8 cellular contexts compared by ENCODE assay signal in genomic region chr6:73516712-73517489, GRCh38. TPM values are rescaled to one million over a fixed set of nuclear protein-coding genes. Genes with fewer than 3 reads are reported as not detected.
DNase-seq lines count a peak whose midpoint lies in the region; ATAC-seq, FAIRE-seq and TF ChIP-seq lines count a peak whose summit lies in the region.

No MANE protein-coding gene starts in this region.

- H3K4me3 ChIP-seq in AG04449 (ENCODE audit: low read depth, low read length) (peak overlapping the region; percentile 52), HEK293 (ENCODE audit: low read depth, low read length) (no peak overlapping the region), HepG2 (replicated peaks in 1 of 3; ENCODE audit: insufficient read depth in 1 of 3, low read depth in 2 of 3, low read length in 3 of 3) (peak overlapping the region in 2 of 3 experiments; percentile 6 to 35; a peak in 1 of 6 replicates)

- peak; percentile 65 to 86; a peak in 3 of 4 replicates for TF ChIP-seq POLR2A in HepG2 (IDR thresholded peaks at IDR 0.05; ENCODE audit: insufficient read depth in 1 of 2, low read depth in 2 of 2, low read length in 2 of 2)

- peak overlapping the region; percentile 98 for H3K4me3 Mint-ChIP-seq in activated naive CD8-positive, alpha-beta T cell treated with anti-CD3 and anti-CD28 coated beads for 36 hours

- TF ChIP-seq CTCF in AG04449 (IDR thresholded peaks at IDR 0.05; ENCODE audit: insufficient read depth, low read length, missing control alignments) (no peak), HEK293 (tag by site-specific recombination; IDR thresholded peaks at IDR 0.05) (no peak), HepG2 (CRISPR knock-in tag; IDR thresholded peaks at IDR 0.05) (no peak), GM10248 (IDR thresholded peaks at IDR 0.05; ENCODE audit: control extremely low read depth, extremely low read depth, low read depth, missing control alignments) (no peak)

- TF ChIP-seq RAD21 in HepG2 (CRISPR knock-in tag; IDR thresholded peaks at IDR 0.05), result 0 out of 2 replicates have a peak, but pooled peaks have one; percentile 9

- no peak overlapping the region for H3K27ac ChIP-seq in HEK293 (ENCODE audit: extremely low read depth, low read depth, low read length)
- H3K27ac ChIP-seq in HepG2 (ENCODE audit: extremely low read length, insufficient read depth, low read length), result peak overlapping the region; percentile 49

- H3K9me3 ChIP-seq in HEK293 (ENCODE audit: control insufficient read depth, insufficient read depth, low read depth, low read length) (no peaks in the 10 kb centered on the region), HepG2 (ENCODE audit: low read length) (no peaks in the 10 kb centered on the region)

- H3K4me1 Mint-ChIP-seq in activated naive CD8-positive, alpha-beta T cell treated with anti-CD3 and anti-CD28 coated beads for 36 hours, result peaks cover 50% of the 10 kb centered on the region

- H4K20me1 ChIP-seq in HepG2 (ENCODE audit: insufficient read depth, low read length), result peaks cover 55% of the 10 kb centered on the region

- peak overlapping the region; percentile 98 for H3K27ac Mint-ChIP-seq in activated naive CD8-positive, alpha-beta T cell treated with anti-CD3 and anti-CD28 coated beads for 36 hours

- DNase-seq in AG04449 (ENCODE audit: low read depth, low spot score), result no peak
- DNase-seq in activated naive CD8-positive, alpha-beta T cell treated with anti-CD3 and anti-CD28 coated beads for 36 hours, result no peak
- DNase-seq in HepG2 (ENCODE audit: low spot score), result no peak
- DNase-seq in sciatic nerve (ENCODE audit: low spot score), result no peak
- no peak for DNase-seq in GM10248 (ENCODE audit: extremely low spot score)

- H3K9me3 Mint-ChIP-seq in activated naive CD8-positive, alpha-beta T cell treated with anti-CD3 and anti-CD28 coated beads for 36 hours, result peaks cover 9% of the 10 kb centered on the region

- ATAC-seq in HepG2 (no peak), GM19023 (IDR thresholded peaks at IDR 0.05; ENCODE audit: unreplicated experiment) (no peak), sciatic nerve (no peak), HG03045 (IDR thresholded peaks at IDR 0.05; ENCODE audit: unreplicated experiment) (no peak)

- no TSS peak for BruUV-seq in HepG2 (replicated peaks; lab: Mats Ljungman, UMichigan)

- intact Hi-C loops in HepG2 (cut with micrococcal nuclease; ENCODE audit: unreplicated experiment), result no loop called here
- intact Hi-C loops in sciatic nerve (cut with DNase I), result loop anchor here (5.0 kb wide), 1 partner anchor 95 kb away; no protein-coding TSS in a partner anchor

- no peak for FAIRE-seq in HepG2 (lab: Jason Lieb, UNC)

- no peaks in the 10 kb centered on the region; a peak in 1 of 5 replicates for H3K27me3 ChIP-seq in HepG2 (ENCODE audit: control insufficient read depth in 1 of 2, insufficient read depth in 2 of 2, low read length in 2 of 2)

- WGBS in HepG2 (ENCODE audit: low lambda C conversion rate), result 85% methylated on average over 4 of the region's 4 CpGs

- POLR2A ChIA-PET in AG04449 (lab: Yijun Ruan, JAX), result interaction anchor here (5.6 kb wide), 1 partner anchor 64 kb away, joined by 97 read pairs; no protein-coding TSS in a partner anchor
- POLR2A ChIA-PET in HEK293 (lab: Yijun Ruan, JAX), result interaction anchor here (0.6 to 1.8 kb wide), 5 partner anchors 32 to 294 kb away, joined by 4 to 7 read pairs (median 5); partner anchors contain the start of gene SLC17A5
- POLR2A ChIA-PET in HepG2 (lab: Yijun Ruan, JAX), result interaction anchor here (1.0 to 4.3 kb wide), 5 partner anchors 63 to 137 kb away, joined by 5 to 19 read pairs (median 11); partner anchors contain the start of gene SLC17A5
- POLR2A ChIA-PET in GM10248 (lab: Yijun Ruan, JAX), result interaction anchor here (0.6 to 1.0 kb wide), 2 partner anchors 70 to 84 kb away, joined by 3 to 6 read pairs; no protein-coding TSS in a partner anchor

- H3K4me2 ChIP-seq in HepG2 (ENCODE audit: low read depth, low read length), result peak overlapping the region; percentile 53; the same call in 1 of the 2 replicates

- peaks cover 14 to 64% of the 10 kb centered on the region in 2 experiments; a peak in 2 of 3 replicates for H3K36me3 ChIP-seq in HEK293 (ENCODE audit: control insufficient read depth in 2 of 2, insufficient read depth in 1 of 2, low read length in 2 of 2)
- peaks cover 7 to 33% of the 10 kb centered on the region in 2 experiments for H3K36me3 ChIP-seq in HepG2 (replicated peaks in 1 of 2; ENCODE audit: control insufficient read depth in 1 of 2, insufficient read depth in 2 of 2, low read length in 2 of 2)

- H3K4me1 ChIP-seq in HEK293 (ENCODE audit: control insufficient read depth, insufficient read depth, low read length), result no peaks in the 10 kb centered on the region
- peaks cover 26% of the 10 kb centered on the region for H3K4me1 ChIP-seq in HepG2 (ENCODE audit: insufficient read depth, low read length)

- no peak overlapping the region; the same call in 1 of the 2 replicates for H3K9ac ChIP-seq in HepG2 (ENCODE audit: insufficient read depth, low read depth, low read length)

- H3K79me2 ChIP-seq in HepG2 (ENCODE audit: insufficient read depth, low read length), result peaks cover 26% of the 10 kb centered on the region

- H3K27me3 Mint-ChIP-seq in activated naive CD8-positive, alpha-beta T cell treated with anti-CD3 and anti-CD28 coated beads for 36 hours, result peaks cover 61% of the 10 kb centered on the region

- H2AFZ ChIP-seq in HepG2 (ENCODE audit: low read length), result no peak overlapping the region

- in situ Hi-C loops in HepG2 (cut with HindIII; ENCODE audit: extremely low pct_ligation_motif_present, low pct_unique_long_range_greater_than_20kb), result no loop called here

- H3K36me3 Mint-ChIP-seq in activated naive CD8-positive, alpha-beta T cell treated with anti-CD3 and anti-CD28 coated beads for 36 hours, result peaks cover 71% of the 10 kb centered on the region

- CTCF ChIA-PET in AG04449 (lab: Yijun Ruan, JAX), result interaction anchor here (1.1 to 6.4 kb wide), 2 partner anchors 90 to 94 kb away, joined by 3 to 50 read pairs; no protein-coding TSS in a partner anchor
- CTCF ChIA-PET in HEK293 (lab: Yijun Ruan, JAX), result interaction anchor here (0.5 to 6.9 kb wide), 5 partner anchors 67 to 157 kb away, joined by 3 to 98 read pairs (median 5); no protein-coding TSS in a partner anchor
- CTCF ChIA-PET in HepG2 (lab: Yijun Ruan, JAX; ENCODE audit: low intra/inter-chr PET ratio, low total read pairs), result interaction anchor here (2.2 kb wide), 1 partner anchor 93 kb away, joined by 13 read pairs; no protein-coding TSS in a partner anchor
- CTCF ChIA-PET in GM10248 (lab: Yijun Ruan, JAX), result interaction anchor here (0.7 to 1.5 kb wide), 3 partner anchors 63 to 137 kb away, joined by 3 to 16 read pairs (median 3); partner anchors contain the start of gene SLC17A5

- TF ChIP-seq EP300 in HepG2 (IDR thresholded peaks at IDR 0.05; ENCODE audit: low read depth in 2 of 2, low read length in 2 of 2) (no peak), HepG2 (CRISPR knock-in tag; IDR thresholded peaks at IDR 0.05; ENCODE audit: borderline replicate concordance) (no peak)

RNA-seq across cellular contexts. Expression of gene EEF1A1, which starts 3.9 kb away (rescaled TPM):
- over 10,000 TPM in 1 of 2 experiments, 1,000 to 10,000 TPM in 1; 9,928 to 10,412 TPM for total RNA-seq in activated naive CD8-positive, alpha-beta T cell treated with anti-CD3 and anti-CD28 coated beads for 36 hours
- total RNA-seq in HepG2 (2016; rRNA removed; fragmentation: Illumina TruSeq; extraction: Trizol) (13,726 and 19,145 TPM in 2 replicates), sciatic nerve (6,940 TPM)
- 8,339 and 10,487 TPM in 2 replicates for total RNA-seq in HepG2 (2016; cell fraction: cytosol; rRNA removed; fragmentation: Illumina TruSeq; extraction: Trizol; ENCODE audit: low read depth)
- 13,733 and 18,946 TPM in 2 replicates for total RNA-seq in HepG2 (2016; cell fraction: insoluble cytoplasmic fraction; rRNA removed; fragmentation: Illumina TruSeq; extraction: Trizol)
- total RNA-seq in HepG2 (2016; cell fraction: membrane; rRNA removed; fragmentation: Illumina TruSeq; extraction: Trizol), result 28,006 and 33,792 TPM in 2 replicates
- total RNA-seq in HepG2 (2016; cell fraction: nucleus; rRNA removed; fragmentation: Illumina TruSeq; extraction: Trizol), result 5,621 and 5,952 TPM in 2 replicates
- 14,480 and 17,172 TPM in 2 replicates for polyA plus RNA-seq in HepG2 (2011; rRNA removed)
- polyA plus RNA-seq in HepG2 (2011; cell fraction: cytosol; rRNA removed), result 15,977 and 19,367 TPM in 2 replicates
- 3,845 and 5,107 TPM in 2 replicates for polyA plus RNA-seq in HepG2 (2011; cell fraction: nucleus; rRNA removed)
- polyA plus RNA-seq in HepG2 (2012), result 17,181 and 19,057 TPM in 2 replicates
- 12,881 and 14,827 TPM in 2 replicates for polyA plus RNA-seq in HepG2 (2016; cell fraction: cytosol; fragmentation: Illumina TruSeq; extraction: Trizol; ENCODE audit: low read depth)
- 16,271 and 16,577 TPM in 2 replicates for polyA plus RNA-seq in HepG2 (2016; cell fraction: insoluble cytoplasmic fraction; fragmentation: Illumina TruSeq; extraction: Trizol; ENCODE audit: low read depth)
- 23,858 and 27,229 TPM in 2 replicates for polyA plus RNA-seq in HepG2 (2016; cell fraction: membrane; fragmentation: Illumina TruSeq; extraction: Trizol; ENCODE audit: low read depth)
- polyA plus RNA-seq in HepG2 (2016; cell fraction: nucleus; fragmentation: Illumina TruSeq; extraction: Trizol; ENCODE audit: insufficient read depth, low read depth), result 6,994 and 7,179 TPM in 2 replicates
- 11,031 and 11,693 TPM in 2 replicates for polyA minus RNA-seq in HepG2 (2011; rRNA and poly(A)+ RNA removed; ENCODE audit: low replicate concordance)
- 6,843 and 8,738 TPM in 2 replicates for polyA minus RNA-seq in HepG2 (2011; cell fraction: cytosol; rRNA and poly(A)+ RNA removed)
- polyA minus RNA-seq in HepG2 (2011; cell fraction: nucleus; rRNA and poly(A)+ RNA removed), result 1,924 and 3,380 TPM in 2 replicates

RNA-seq across cellular contexts. Expression of gene MTO1, which starts 55.4 kb away (rescaled TPM):
- total RNA-seq in activated naive CD8-positive, alpha-beta T cell treated with anti-CD3 and anti-CD28 coated beads for 36 hours, result 10 to 100 TPM; 48.9 to 51.2 TPM
- 31.9 and 45.3 TPM in 2 replicates for total RNA-seq in HepG2 (2016; rRNA removed; fragmentation: Illumina TruSeq; extraction: Trizol)
- 22.3 and 25.1 TPM in 2 replicates for total RNA-seq in HepG2 (2016; cell fraction: cytosol; rRNA removed; fragmentation: Illumina TruSeq; extraction: Trizol; ENCODE audit: low read depth)
- total RNA-seq in HepG2 (2016; cell fraction: insoluble cytoplasmic fraction; rRNA removed; fragmentation: Illumina TruSeq; extraction: Trizol), result 37.4 and 41.0 TPM in 2 replicates
- 19.9 and 21.1 TPM in 2 replicates for total RNA-seq in HepG2 (2016; cell fraction: membrane; rRNA removed; fragmentation: Illumina TruSeq; extraction: Trizol)
- 42.8 and 50.4 TPM in 2 replicates for total RNA-seq in HepG2 (2016; cell fraction: nucleus; rRNA removed; fragmentation: Illumina TruSeq; extraction: Trizol)
- polyA plus RNA-seq in HepG2 (2011; rRNA removed), result 20.1 and 21.1 TPM in 2 replicates
- polyA plus RNA-seq in HepG2 (2011; cell fraction: cytosol; rRNA removed), result 12.7 and 19.8 TPM in 2 replicates
- 39.9 and 40.2 TPM in 2 replicates for polyA plus RNA-seq in HepG2 (2011; cell fraction: nucleus; rRNA removed)
- 17.3 and 22.7 TPM in 2 replicates for polyA plus RNA-seq in HepG2 (2012)
- 7.2 and 7.4 TPM in 2 replicates for polyA plus RNA-seq in HepG2 (2016; cell fraction: cytosol; fragmentation: Illumina TruSeq; extraction: Trizol; ENCODE audit: low read depth)
- polyA plus RNA-seq in HepG2 (2016; cell fraction: insoluble cytoplasmic fraction; fragmentation: Illumina TruSeq; extraction: Trizol; ENCODE audit: low read depth), result 29.9 and 32.7 TPM in 2 replicates
- polyA plus RNA-seq in HepG2 (2016; cell fraction: membrane; fragmentation: Illumina TruSeq; extraction: Trizol; ENCODE audit: low read depth), result 10.1 and 12.3 TPM in 2 replicates
- 58.4 and 66.5 TPM in 2 replicates for polyA plus RNA-seq in HepG2 (2016; cell fraction: nucleus; fragmentation: Illumina TruSeq; extraction: Trizol; ENCODE audit: insufficient read depth, low read depth)
- 29.0 and 38.5 TPM in 2 replicates for polyA minus RNA-seq in HepG2 (2011; rRNA and poly(A)+ RNA removed; ENCODE audit: low replicate concordance)
- 11.6 and 17.0 TPM in 2 replicates for polyA minus RNA-seq in HepG2 (2011; cell fraction: cytosol; rRNA and poly(A)+ RNA removed)
- polyA minus RNA-seq in HepG2 (2011; cell fraction: nucleus; rRNA and poly(A)+ RNA removed), result 54.2 and 59.1 TPM in 2 replicates
- 34.6 TPM for total RNA-seq in sciatic nerve
